ENCODE assay signal across 10 cellular contexts in genomic region chr12:53996188-53996885, GRCh38. TPM values are rescaled to one million over a fixed set of nuclear protein-coding genes. Genes with fewer than 3 reads are reported as not detected.
DNase-seq lines count a peak whose midpoint lies in the region; ATAC-seq, FAIRE-seq and TF ChIP-seq lines count a peak whose summit lies in the region.
"Had no signal": no experiment of that assay in that cellular context is flagged by ENCODE, and none has a peak within 500 bp of the region (broad histone marks: within the 10 kb centered on the region; RNA-seq: fewer than 3 reads in every experiment).

No MANE protein-coding gene starts in this region.

- H3K27ac Mint-ChIP-seq in astrocyte (ENCODE audit: unreplicated experiment) = no peak overlapping the region

- FAIRE-seq in GM12892 (lab: Jason Lieb, UNC) = peak; percentile 84
- no peak for FAIRE-seq in astrocyte (lab: Jason Lieb, UNC)
- FAIRE-seq in H54 (lab: Jason Lieb, UNC) = no peak
- FAIRE-seq in RCC 7860 (lab: Jason Lieb, UNC) = no peak

- peak overlapping the region; percentile 78 for H3K4me2 ChIP-seq in astrocyte (ENCODE audit: low read length)

- no peak for DNase-seq in GM12892 (ENCODE audit: insufficient read length)
- no peak for DNase-seq in astrocyte (ENCODE audit: low read depth)
- no peak for DNase-seq in H54 (ENCODE audit: insufficient read length, low spot score)
- DNase-seq in GDM1 (lab: John Stamatoyannopoulos, UW) = no peak
- no peak for DNase-seq in RCC 7860 (ENCODE audit: low spot score)
- DNase-seq: stimulated activated CD4-positive, alpha-beta T cell treated with anti-CD3 and anti-CD28 coated beads, Interleukin-15, amount 100 ng/mL, for 24 hours had no signal

- peaks cover 95% of the 10 kb centered on the region for H3K27me3 ChIP-seq in astrocyte (ENCODE audit: insufficient read depth, low read length)

- no peak for ATAC-seq in GM21786 (IDR thresholded peaks at IDR 0.05; ENCODE audit: unreplicated experiment)

- no peak overlapping the region for H3K4me3 Mint-ChIP-seq in astrocyte (ENCODE audit: unreplicated experiment)

- H3K36me3 ChIP-seq in astrocyte (ENCODE audit: insufficient read depth, low read length) (no peaks in the 10 kb centered on the region), mesodermal cell (ENCODE audit: control insufficient read depth, insufficient read depth, low read length) (no peaks in the 10 kb centered on the region)

- no peaks in the 10 kb centered on the region for H4K20me1 ChIP-seq in astrocyte (ENCODE audit: insufficient read depth, low read length)

- H3K4me1 Mint-ChIP-seq in astrocyte (ENCODE audit: low read depth, unreplicated experiment) = no peaks in the 10 kb centered on the region

- no peaks in the 10 kb centered on the region for H3K36me3 Mint-ChIP-seq in astrocyte (ENCODE audit: low read depth, unreplicated experiment)

- TF ChIP-seq CTCF in 22Rv1 (IDR thresholded peaks at IDR 0.05) (no peak), astrocyte (IDR thresholded peaks at IDR 0.05; ENCODE audit: insufficient read depth, low read depth, low read length) (no peak)

- H3K79me2 ChIP-seq in astrocyte (ENCODE audit: insufficient read depth, low read length) = no peaks in the 10 kb centered on the region

- H2AFZ ChIP-seq in astrocyte (ENCODE audit: low read depth, low read length) = no peak overlapping the region

- H3K27ac ChIP-seq in 22Rv1 (peak overlapping the region; percentile 69), astrocyte (ENCODE audit: low read depth, low read length) (no peak overlapping the region), mesodermal cell (ENCODE audit: low read depth, low read length, severe bottlenecking) (no peak overlapping the region)

- peaks cover 23% of the 10 kb centered on the region for H3K9me3 Mint-ChIP-seq in astrocyte (ENCODE audit: unreplicated experiment)

- peaks cover 10% of the 10 kb centered on the region for H3K9me3 ChIP-seq in astrocyte (ENCODE audit: insufficient read depth, low read depth, low read length)
- no peaks in the 10 kb centered on the region for H3K9me3 ChIP-seq in mesodermal cell (ENCODE audit: control insufficient read depth, low read length)

- H3K9ac ChIP-seq in astrocyte (ENCODE audit: low read length) = no peak overlapping the region

- peaks cover 85% of the 10 kb centered on the region for H3K27me3 Mint-ChIP-seq in astrocyte (ENCODE audit: low read depth, unreplicated experiment)

- TF ChIP-seq POLR2A in GM12892 (IDR thresholded peaks at IDR 0.05; ENCODE audit: low read depth, low read length) (no peak), H54 (IDR thresholded peaks at IDR 0.05; ENCODE audit: low read depth, low read length) (no peak)

- H3K4me1 ChIP-seq in astrocyte (ENCODE audit: insufficient read depth, low read length) (peaks cover 4% of the 10 kb centered on the region), mesodermal cell (ENCODE audit: control insufficient read depth, insufficient read depth, low read length, poor library complexity, severe bottlenecking) (peaks cover 6% of the 10 kb centered on the region)

- H3K4me3 ChIP-seq in astrocyte (ENCODE audit: insufficient read depth, low read depth, low read length) (peak overlapping the region; percentile 24), mesodermal cell (ENCODE audit: extremely low read depth, insufficient read depth, low read length, poor library complexity, severe bottlenecking) (peak overlapping the region; percentile 9)

- WGBS in mesodermal cell (ENCODE audit: insufficient coverage in 2 of 2), 2 experiments = 3 to 22% methylated on average over 7 to 10 of the region's 19 CpGs

RNA-seq across cellular contexts. Expression of gene HOXC9, which starts 3.6 kb away (rescaled TPM):
- not detected for polyA plus RNA-seq in GM12892 (2012; ENCODE audit: missing spikeins)
- not detected in 2 replicates for total RNA-seq in astrocyte
- polyA plus RNA-seq in mesodermal cell (2013, experiment 1 of 2) = 3.8 TPM
- 3.3 TPM for polyA plus RNA-seq in mesodermal cell (2013, experiment 2 of 2)

RNA-seq across cellular contexts. Expression of gene HOXC10, which starts 11.4 kb away (rescaled TPM):
- polyA plus RNA-seq in GM12892 (2012; ENCODE audit: missing spikeins) = not detected
- not detected in 2 replicates for total RNA-seq in astrocyte
- polyA plus RNA-seq in mesodermal cell (2013, experiment 1 of 2) = 2.2 TPM
- polyA plus RNA-seq in mesodermal cell (2013, experiment 2 of 2) = 2.2 TPM
- total RNA-seq: dermis microvascular lymphatic vessel endothelial cell had no signal

RNA-seq across cellular contexts. Expression of gene HOXC8, which starts 12.4 kb away (rescaled TPM):
- polyA plus RNA-seq in GM12892 (2012; ENCODE audit: missing spikeins) = not detected
- not detected in 2 replicates for total RNA-seq in astrocyte
- polyA plus RNA-seq in mesodermal cell (2013, experiment 1 of 2) = 4.0 TPM
- polyA plus RNA-seq in mesodermal cell (2013, experiment 2 of 2) = 6.0 TPM
- total RNA-seq: dermis microvascular lymphatic vessel endothelial cell had no signal

RNA-seq across cellular contexts. Expression of gene HOTAIR, which starts 21.6 kb away (rescaled TPM):
- polyA plus RNA-seq in GM12892 (2012; ENCODE audit: missing spikeins) = not detected
- total RNA-seq in astrocyte = not detected in 2 replicates
- polyA plus RNA-seq in mesodermal cell (2013, experiment 1 of 2) = 0.15 TPM
- polyA plus RNA-seq in mesodermal cell (2013, experiment 2 of 2) = not detected
- total RNA-seq: dermis microvascular lymphatic vessel endothelial cell had no signal

RNA-seq across cellular contexts. Expression of gene HOXC11, which starts 23.4 kb away (rescaled TPM):
- 0.13 TPM for polyA plus RNA-seq in GM12892 (2012; ENCODE audit: missing spikeins)
- total RNA-seq in astrocyte = not detected in 2 replicates
- polyA plus RNA-seq in mesodermal cell (2013, experiment 1 of 2) = 0.18 TPM
- polyA plus RNA-seq in mesodermal cell (2013, experiment 2 of 2) = not detected
- total RNA-seq: dermis microvascular lymphatic vessel endothelial cell had no signal
